ENCODE assay signal across 21 cellular contexts in the genomic region with DNA sequence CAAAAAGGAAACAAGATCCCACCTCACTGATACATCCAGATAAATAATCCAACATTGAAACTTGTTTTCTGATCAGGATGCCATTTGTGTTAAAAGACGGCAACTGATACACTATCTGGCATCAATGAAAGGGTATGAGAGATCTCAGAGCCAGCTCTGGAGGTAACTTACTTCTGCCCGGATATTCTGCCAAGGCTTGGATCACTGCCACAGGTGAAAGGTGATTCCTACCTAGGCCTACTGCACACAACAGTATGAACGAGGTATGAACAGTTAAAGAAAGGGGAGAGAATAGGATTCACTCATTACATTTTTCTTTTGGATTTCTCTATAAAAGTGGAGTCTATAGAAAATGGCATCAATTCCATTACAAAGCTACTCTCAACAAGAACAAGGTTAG.
"Had no signal": no experiment of that assay in that cellular context is flagged by ENCODE, and none has a peak within 500 bp of the region (broad histone marks: within the 10 kb centered on the region; RNA-seq: fewer than 3 reads in every experiment).

No MANE protein-coding gene starts in this region.

- ATAC-seq: effector memory CD8-positive, alpha-beta T cell; esophagus mucosa; foreskin keratinocyte; gastrocnemius medialis; gastroesophageal sphincter; heart left ventricle; heart right ventricle had no signal

- DNase-seq: colonic mucosa; cortex of kidney; dermis blood vessel endothelial cell; dorsolateral prefrontal cortex; effector CD4-positive, alpha-beta T cell; effector CD8-positive, alpha-beta T cell; effector memory CD4-positive, alpha-beta T cell; effector memory CD8-positive, alpha-beta T cell; endodermal cell; erythroblast; esophagus squamous epithelium; foreskin fibroblast; foreskin keratinocyte; foreskin melanocyte; gastrocnemius medialis; glutamatergic neuron; head of caudate nucleus; heart left ventricle; heart right ventricle had no signal
